ENCODE assay signal across 21 cellular contexts in genomic region chr14:71731096-71731495, GRCh38.
"Had no signal": no experiment of that assay in that cellular context is flagged by ENCODE, and none has a peak within 500 bp of the region (broad histone marks: within the 10 kb centered on the region; RNA-seq: fewer than 3 reads in every experiment).

No MANE protein-coding gene starts in this region.

- H3K27me3 Mint-ChIP-seq: activated CD4-positive, alpha-beta memory T cell treated with anti-CD3 and anti-CD28 coated beads, Interleukin-2, amount 10 ng/mL, durations not matched to agents 7 days and 5 days; activated CD4-positive, alpha-beta T cell treated with anti-CD3 and anti-CD28 coated beads, Interleukin-2, amount 10 ng/mL, durations not matched to agents 24 days and 14 days had no signal

- ATAC-seq: gastroesophageal sphincter, heart left ventricle, left cardiac atrium, sciatic nerve, upper lobe of right lung had no signal

- H3K27ac ChIP-seq: ascending aorta, brain microvascular endothelial cell, colonic mucosa, epithelial cell of prostate, gastroesophageal sphincter, heart left ventricle, thyroid gland, upper lobe of right lung had no signal

- H3K27ac Mint-ChIP-seq: activated CD4-positive, alpha-beta memory T cell treated with anti-CD3 and anti-CD28 coated beads, Interleukin-2, amount 10 ng/mL, durations not matched to agents 7 days and 5 days; activated CD4-positive, alpha-beta T cell treated with anti-CD3 and anti-CD28 coated beads, Interleukin-2, amount 10 ng/mL, durations not matched to agents 24 days and 14 days; endodermal cell; T-helper 1 cell treated with Interleukin-12 subunit alpha and Interleukin-12 subunit beta and Interleukin-4 antibody, amounts not matched to agents 30 μg/mL and 1 μg/mL, for 36 hours had no signal

- DNase-seq: activated CD4-positive, alpha-beta memory T cell treated with anti-CD3 and anti-CD28 coated beads, Interleukin-2, amount 10 ng/mL, durations not matched to agents 7 days and 5 days; activated CD4-positive, alpha-beta T cell treated with anti-CD3 and anti-CD28 coated beads, Interleukin-2, amount 10 ng/mL, durations not matched to agents 24 days and 14 days; central memory CD4-positive, alpha-beta T cell; colonic mucosa; heart left ventricle; islet precursor cell; left cardiac atrium; occipital lobe; stimulated activated CD4-positive, alpha-beta T cell treated with anti-CD3 and anti-CD28 coated beads, Interleukin-2, amount 100 ng/mL, for 48 hours; stimulated activated CD8-positive, alpha-beta memory T cell treated with anti-CD3 and anti-CD28 coated beads, Interleukin-4, amount 100 ng/mL, for 48 hours; stimulated activated naive CD4-positive, alpha-beta T cell treated with Interleukin-2 at 50 U/mL for 16 hours; thyroid gland; upper lobe of right lung had no signal

- H3K36me3 Mint-ChIP-seq: activated naive CD4-positive, alpha-beta T cell treated with anti-CD3 and anti-CD28 coated beads, Interleukin-2, amount 50 U/mL, for 72 hours had no signal

- H3K9me3 ChIP-seq: ascending aorta, colonic mucosa, gastroesophageal sphincter, heart left ventricle, thyroid gland, upper lobe of right lung had no signal

- H3K27me3 ChIP-seq: ascending aorta, brain microvascular endothelial cell, colonic mucosa, gastroesophageal sphincter, heart left ventricle, thyroid gland, upper lobe of right lung had no signal

- H3K4me3 ChIP-seq: ascending aorta, colonic mucosa, gastroesophageal sphincter, heart left ventricle, thyroid gland, upper lobe of right lung had no signal

- H3K36me3 ChIP-seq: colonic mucosa had no signal

- H3K4me1 ChIP-seq: colonic mucosa, heart left ventricle, upper lobe of right lung had no signal

- H3K9me3 Mint-ChIP-seq: activated CD4-positive, alpha-beta memory T cell treated with anti-CD3 and anti-CD28 coated beads, Interleukin-2, amount 10 ng/mL, durations not matched to agents 7 days and 5 days; activated CD4-positive, alpha-beta T cell treated with anti-CD3 and anti-CD28 coated beads, Interleukin-2, amount 10 ng/mL, durations not matched to agents 24 days and 14 days; activated naive CD4-positive, alpha-beta T cell treated with anti-CD3 and anti-CD28 coated beads, Interleukin-2, amount 50 U/mL, for 72 hours; endodermal cell; T-helper 1 cell treated with Interleukin-12 subunit alpha and Interleukin-12 subunit beta and Interleukin-4 antibody, amounts not matched to agents 30 μg/mL and 1 μg/mL, for 36 hours had no signal

- H3K4me1 Mint-ChIP-seq: endodermal cell had no signal

- H3K4me3 Mint-ChIP-seq: activated CD4-positive, alpha-beta memory T cell treated with anti-CD3 and anti-CD28 coated beads, Interleukin-2, amount 10 ng/mL, durations not matched to agents 7 days and 5 days; activated CD4-positive, alpha-beta T cell treated with anti-CD3 and anti-CD28 coated beads, Interleukin-2, amount 10 ng/mL, durations not matched to agents 24 days and 14 days; endodermal cell; T-helper 1 cell treated with Interleukin-12 subunit alpha and Interleukin-12 subunit beta and Interleukin-4 antibody, amounts not matched to agents 30 μg/mL and 1 μg/mL, for 36 hours had no signal
